Comparison of ENCODE assay signal across 8 cellular contexts in the genomic region with DNA sequence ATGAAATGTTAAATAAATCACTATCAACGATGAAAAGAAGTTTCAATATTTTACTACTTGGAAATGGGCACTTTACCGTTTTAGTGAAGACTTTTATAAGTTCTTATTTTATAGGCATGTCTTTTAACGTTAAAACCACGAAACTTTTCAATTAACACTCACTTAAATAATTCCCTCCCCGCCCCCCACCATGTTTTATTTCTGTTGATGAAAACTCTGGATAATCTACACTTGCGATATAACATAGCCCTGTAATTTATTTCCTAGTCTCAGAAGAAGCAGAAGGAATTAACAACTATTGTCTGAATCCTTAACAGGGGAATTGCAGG. TPM values are rescaled to one million over a fixed set of nuclear protein-coding genes. Genes with fewer than 3 reads are reported as not detected.
A peak's percentile ranks its signal among the peaks of the same experiment; 100 is the strongest.
DNase-seq lines count a peak whose midpoint lies in the region; ATAC-seq, FAIRE-seq and TF ChIP-seq lines count a peak whose summit lies in the region.

No MANE protein-coding gene starts in this region.

- peaks cover under 1 to 54% (median 21%) of the 10 kb centered on the region in 7 donors for H3K9me3 Mint-ChIP-seq in CD4-positive, CD25-positive, alpha-beta regulatory T cell

- peak overlapping the region; percentile 72 for H2AFZ ChIP-seq in fibroblast of lung (ENCODE audit: low read length)

- no peak for ATAC-seq in CD4-positive, CD25-positive, alpha-beta regulatory T cell (ENCODE audit: low read depth in 2 of 2)
- no peak for ATAC-seq in pancreas
- ATAC-seq in HG03139 (IDR thresholded peaks at IDR 0.05; ENCODE audit: unreplicated experiment), result no peak
- no peak for ATAC-seq in GM21528 (IDR thresholded peaks at IDR 0.05; ENCODE audit: low FRiP score, unreplicated experiment)

- H3K4me1 Mint-ChIP-seq in CD4-positive, CD25-positive, alpha-beta regulatory T cell, result peaks cover 0 to 12% (median 3%) of the 10 kb centered on the region in 4 donors

- no peaks in the 10 kb centered on the region for H3K36me3 ChIP-seq in CD4-positive, CD25-positive, alpha-beta regulatory T cell (ENCODE audit: control insufficient read depth, insufficient read depth, low read length)
- H3K36me3 ChIP-seq in SJCRH30 (no peaks in the 10 kb centered on the region), fibroblast of lung (ENCODE audit: control insufficient read depth, insufficient read depth, low read length) (no peaks in the 10 kb centered on the region), pancreas (no peaks in the 10 kb centered on the region)

- H3K4me1 ChIP-seq in CD4-positive, CD25-positive, alpha-beta regulatory T cell (ENCODE audit: control insufficient read depth, insufficient read depth, low read length, poor library complexity, severe bottlenecking), result no peaks in the 10 kb centered on the region
- H3K4me1 ChIP-seq in SJCRH30 (0 out of 2 replicates have a peak, but pooled peaks cover 3% of the 10 kb centered on the region), fibroblast of lung (ENCODE audit: control insufficient read depth, extremely low read depth, insufficient read depth, low read length) (no peaks in the 10 kb centered on the region), pancreas (no peaks in the 10 kb centered on the region)

- intact Hi-C loops in pancreas (cut with DNase I), result no loop called here

- H3K36me3 Mint-ChIP-seq in CD4-positive, CD25-positive, alpha-beta regulatory T cell, result peaks cover 4% of the 10 kb centered on the region

- H3K27ac ChIP-seq in CD4-positive, CD25-positive, alpha-beta regulatory T cell (ENCODE audit: insufficient read depth, low read length, poor library complexity, severe bottlenecking), result no peak overlapping the region
- H3K27ac ChIP-seq in SJCRH30 (no peak overlapping the region; the same call in 1 of the 2 replicates), fibroblast of lung (ENCODE audit: insufficient read depth, low read length) (no peak overlapping the region), pancreas (no peak overlapping the region)

- H3K4me2 ChIP-seq in fibroblast of lung (ENCODE audit: extremely low read depth, insufficient read depth, low read length), result peak overlapping the region; percentile 27

- H3K27me3 Mint-ChIP-seq in CD4-positive, CD25-positive, alpha-beta regulatory T cell, result no peaks in the 10 kb centered on the region

- H3K4me3 ChIP-seq in CD4-positive, CD25-positive, alpha-beta regulatory T cell (ENCODE audit: low read depth, low read length), result peak overlapping the region; percentile 53
- H3K4me3 ChIP-seq in SJCRH30 (peak overlapping the region; percentile 61), fibroblast of lung (replicated peaks in 1 of 4; ENCODE audit: control extremely low read depth in 1 of 4, insufficient read depth in 1 of 4, low read depth in 3 of 4, low read length in 4 of 4) (peak overlapping the region in 3 of 4 experiments; percentile 0 to 94 (median 69)), pancreas (peak overlapping the region; percentile 20 to 61 (median 48))

- H3K27me3 ChIP-seq in CD4-positive, CD25-positive, alpha-beta regulatory T cell (ENCODE audit: control insufficient read depth, insufficient read depth, low read length), result no peaks in the 10 kb centered on the region
- H3K27me3 ChIP-seq in SJCRH30 (no peaks in the 10 kb centered on the region), fibroblast of lung (ENCODE audit: control insufficient read depth, insufficient read depth, low read length) (no peaks in the 10 kb centered on the region), pancreas (no peaks in the 10 kb centered on the region)

- TF ChIP-seq CTCF in fibroblast of lung (conservative IDR thresholded peaks at IDR 0.05 in 1 of 2, IDR thresholded peaks at IDR 0.05 in 1 of 2; ENCODE audit: low read depth in 1 of 2, low read length in 2 of 2) (no peak), pancreas (IDR thresholded peaks at IDR 0.05) (no peak)

- FAIRE-seq in pancreas (lab: Jason Lieb, UNC), result no peak

- H3K9me3 ChIP-seq in CD4-positive, CD25-positive, alpha-beta regulatory T cell (ENCODE audit: control insufficient read depth in 2 of 2, low read length in 2 of 2), result peaks cover 9 to 13% of the 10 kb centered on the region in 2 experiments
- H3K9me3 ChIP-seq in SJCRH30 (replicated peaks) (peaks cover 10% of the 10 kb centered on the region; the same call in 1 of the 2 replicates), fibroblast of lung (ENCODE audit: control insufficient read depth, insufficient read depth, low read depth, low read length) (no peaks in the 10 kb centered on the region), pancreas (no peaks in the 10 kb centered on the region)

- no peak for DNase-seq in CD4-positive, CD25-positive, alpha-beta regulatory T cell
- DNase-seq in SJCRH30 (no peak), fibroblast of lung (ENCODE audit: low read depth in 2 of 2) (no peak), pancreas (no peak), kidney tubule cell (ENCODE audit: low spot score) (no peak), Ammon's horn (ENCODE audit: low spot score) (no peak)

- 37 to 41% methylated on average over 6 of the region's 6 CpGs for WGBS in pancreas, 2 donors

- H3K9ac ChIP-seq in fibroblast of lung (ENCODE audit: insufficient read depth, low read length), result no peak overlapping the region

- peak overlapping the region in 1 of 3 donors; percentile 84 for H3K27ac Mint-ChIP-seq in CD4-positive, CD25-positive, alpha-beta regulatory T cell

- no peaks in the 10 kb centered on the region for H3K79me2 ChIP-seq in fibroblast of lung (ENCODE audit: control insufficient read depth, insufficient read depth, low read length)

- H4K20me1 ChIP-seq in fibroblast of lung (ENCODE audit: control insufficient read depth, extremely low read depth, insufficient read depth, low read length), result no peaks in the 10 kb centered on the region

- peak overlapping the region; percentile 38 to 93 (median 78) for H3K4me3 Mint-ChIP-seq in CD4-positive, CD25-positive, alpha-beta regulatory T cell

RNA-seq across cellular contexts. Expression of gene ZNF285, which starts 0.3 kb away (rescaled TPM):
- total RNA-seq in CD4-positive, CD25-positive, alpha-beta regulatory T cell, result 0.39 TPM
- polyA plus RNA-seq in CD4-positive, CD25-positive, alpha-beta regulatory T cell, result 1 to 10 TPM in 3 of 4 donors, not detected in 1; 1.0 to 1.8 (median 1.2) TPM
- 1.3 and 2.0 TPM in 2 replicates for total RNA-seq in SJCRH30 (2014; rRNA removed; shearing (Covaris generic))
- total RNA-seq in fibroblast of lung (5.0 and 5.6 TPM in 2 replicates), pancreas (1 to 10 TPM in 4 of 6 donors, under 1 TPM in 2; 0.67 to 3.2 (median 1.2) TPM)
- polyA plus RNA-seq in fibroblast of lung (0.94 and 1.9 TPM in 2 replicates), pancreas (1 to 10 TPM in 1 of 2 donors, under 1 TPM in 1; 0.80 to 1.9 TPM)
- polyA plus RNA-seq in fibroblast of lung (2012), result 0.85 and 1.8 TPM in 2 replicates
- 0.41 and 1.8 TPM in 2 replicates for polyA minus RNA-seq in fibroblast of lung (ENCODE audit: low replicate concordance)

RNA-seq across cellular contexts. Expression of gene ZNF112, which starts 45.3 kb away (rescaled TPM):
- not detected for total RNA-seq in CD4-positive, CD25-positive, alpha-beta regulatory T cell
- polyA plus RNA-seq in CD4-positive, CD25-positive, alpha-beta regulatory T cell, result under 1 TPM in 2 of 4 donors, not detected in 2; 0.25 to 0.46 TPM
- total RNA-seq in SJCRH30 (2014; rRNA removed; shearing (Covaris generic)), result 8.5 and 11.7 TPM in 2 replicates
- 9.1 and 10.0 TPM in 2 replicates for total RNA-seq in fibroblast of lung
- 2.9 and 4.9 TPM in 2 replicates for polyA plus RNA-seq in fibroblast of lung
- 2.0 and 3.1 TPM in 2 replicates for polyA plus RNA-seq in fibroblast of lung (2012)
- polyA minus RNA-seq in fibroblast of lung (ENCODE audit: low replicate concordance), result 0.37 TPM in 1 of 2 replicates, not detected in the other
- 1 to 10 TPM; 1.6 to 4.4 (median 2.5) TPM for total RNA-seq in pancreas
- polyA plus RNA-seq in pancreas, result 1 to 10 TPM in 1 of 2 donors, under 1 TPM in 1; 0.99 to 2.8 TPM

RNA-seq across cellular contexts. Expression of gene ZNF229, which starts 46.5 kb away (rescaled TPM):
- total RNA-seq in CD4-positive, CD25-positive, alpha-beta regulatory T cell, result not detected
- under 1 TPM in 3 of 4 donors, not detected in 1; 0.26 to 0.87 (median 0.68) TPM for polyA plus RNA-seq in CD4-positive, CD25-positive, alpha-beta regulatory T cell
- not detected in 2 replicates for total RNA-seq in SJCRH30 (2014; rRNA removed; shearing (Covaris generic))
- total RNA-seq in fibroblast of lung, result 24.4 and 25.2 TPM in 2 replicates
- 5.7 and 5.8 TPM in 2 replicates for polyA plus RNA-seq in fibroblast of lung
- polyA plus RNA-seq in fibroblast of lung (2012), result 4.7 and 6.7 TPM in 2 replicates
- 2.6 and 3.1 TPM in 2 replicates for polyA minus RNA-seq in fibroblast of lung (ENCODE audit: low replicate concordance)
- 1 to 10 TPM; 1.6 to 5.4 (median 3.2) TPM for total RNA-seq in pancreas
- 1 to 10 TPM; 1.0 to 1.8 TPM for polyA plus RNA-seq in pancreas
